In genomic region chr10:129966370-129966769, GRCh38 we compare ENCODE assay signal across 21 cellular contexts. TPM values are rescaled to one million over a fixed set of nuclear protein-coding genes. Genes with fewer than 3 reads are reported as not detected.
DNase-seq lines count a peak whose midpoint lies in the region; ATAC-seq and TF ChIP-seq lines count a peak whose summit lies in the region.
"Had no signal": no experiment of that assay in that cellular context is flagged by ENCODE, and none has a peak within 500 bp of the region (broad histone marks: within the 10 kb centered on the region; RNA-seq: fewer than 3 reads in every experiment).

No MANE protein-coding gene starts in this region.

- peaks cover 45% of the 10 kb centered on the region for H3K27me3 Mint-ChIP-seq in activated naive CD4-positive, alpha-beta T cell treated with anti-CD3 and anti-CD28 coated beads, Interleukin-2, amount 50 U/mL, for 24 hours
- H3K27me3 Mint-ChIP-seq in activated naive CD4-positive, alpha-beta T cell treated with anti-CD3 and anti-CD28 coated beads for 36 hours (ENCODE audit: low read depth): peaks cover 67% of the 10 kb centered on the region
- H3K27me3 Mint-ChIP-seq in neural progenitor cell (ENCODE audit: insufficient read depth, low read depth): peaks cover 67% of the 10 kb centered on the region

- H3K4me1 ChIP-seq in neural progenitor cell (peaks cover 43% of the 10 kb centered on the region), vagina (peaks cover 43% of the 10 kb centered on the region), tibial artery (peaks cover 0 to 62% (median 33%) of the 10 kb centered on the region in 4 donors), heart right ventricle (peaks cover 2 to 46% (median 37%) of the 10 kb centered on the region in 9 donors)

- peaks cover 88% of the 10 kb centered on the region for H4K20me1 ChIP-seq in neural progenitor cell (ENCODE audit: low read depth)

- H3K4me3 ChIP-seq in neural progenitor cell (peak overlapping the region; percentile 26), vagina (no peak overlapping the region), tibial artery (no peak overlapping the region), heart right ventricle (no peak overlapping the region)
- H3K4me3 ChIP-seq: HAP-1, heart left ventricle, MG63 had no signal

- no peak for DNase-seq in activated naive CD4-positive, alpha-beta T cell treated with anti-CD3 and anti-CD28 coated beads for 36 hours
- peak; percentile 1 for DNase-seq in epidermal melanocyte (ENCODE audit: insufficient read length, low spot score)
- no peak for DNase-seq in neural progenitor cell (ENCODE audit: low spot score)
- peak; percentile 34 to 43 for DNase-seq in vagina (ENCODE audit: extremely low spot score in 2 of 2)
- no peak for DNase-seq in tibial artery
- DNase-seq in activated effector memory CD4-positive, alpha-beta T cell treated with Interleukin-2 at 50 U/mL for 16 hours: no peak
- DNase-seq in heart right ventricle: no peak
- DNase-seq: CD4-positive, alpha-beta memory T cell; DMS79; effector memory CD8-positive, alpha-beta T cell; heart left ventricle; IMR-90; MG63; NCI-H146; NCI-H446 had no signal

- H3K36me3 ChIP-seq in neural progenitor cell: no peaks in the 10 kb centered on the region
- H3K36me3 ChIP-seq in vagina: no peaks in the 10 kb centered on the region
- H3K36me3 ChIP-seq in tibial artery: no peaks in the 10 kb centered on the region
- no peaks in the 10 kb centered on the region for H3K36me3 ChIP-seq in heart right ventricle
- H3K36me3 ChIP-seq: heart left ventricle had no signal

- H2AFZ ChIP-seq in neural progenitor cell (replicated peaks): no peak overlapping the region

- no peak for ATAC-seq in heart right ventricle
- ATAC-seq: activated naive CD4-positive, alpha-beta T cell treated with anti-CD3 and anti-CD28 coated beads, Interleukin-2, amount 50 U/mL, for 72 hours; effector memory CD8-positive, alpha-beta T cell; heart left ventricle; natural killer cell treated with Interleukin-12 subunit alpha and Interleukin-12 subunit beta and Interleukin-15 and Interleukin-18, amount 100 ng/mL, for 72 hours; stimulated activated effector memory CD8-positive, alpha-beta T cell treated with anti-CD3 and anti-CD28 coated beads, Interleukin-12 subunit alpha, Interleukin-12 subunit beta, amount 100 ng/mL, for 72 hours had no signal

- H3K9me3 Mint-ChIP-seq in activated naive CD4-positive, alpha-beta T cell treated with anti-CD3 and anti-CD28 coated beads, Interleukin-2, amount 50 U/mL, for 24 hours: no peaks in the 10 kb centered on the region
- H3K9me3 Mint-ChIP-seq in activated naive CD4-positive, alpha-beta T cell treated with anti-CD3 and anti-CD28 coated beads for 36 hours: no peaks in the 10 kb centered on the region
- no peaks in the 10 kb centered on the region for H3K9me3 Mint-ChIP-seq in neural progenitor cell
- H3K9me3 Mint-ChIP-seq: activated naive CD4-positive, alpha-beta T cell treated with anti-CD3 and anti-CD28 coated beads, Interleukin-2, amount 50 U/mL, for 72 hours; effector memory CD8-positive, alpha-beta T cell; natural killer cell treated with Interleukin-12 subunit alpha and Interleukin-12 subunit beta and Interleukin-15 and Interleukin-18, amount 100 ng/mL, for 72 hours; stimulated activated effector memory CD8-positive, alpha-beta T cell treated with anti-CD3 and anti-CD28 coated beads, Interleukin-12 subunit alpha, Interleukin-12 subunit beta, amount 100 ng/mL, for 72 hours had no signal

- no peaks in the 10 kb centered on the region for H3K9me3 ChIP-seq in neural progenitor cell (ENCODE audit: low read depth)
- H3K9me3 ChIP-seq in vagina: no peaks in the 10 kb centered on the region
- no peaks in the 10 kb centered on the region for H3K9me3 ChIP-seq in tibial artery
- no peaks in the 10 kb centered on the region for H3K9me3 ChIP-seq in heart right ventricle
- H3K9me3 ChIP-seq: heart left ventricle, MG63 had no signal

- H3K27me3 ChIP-seq in neural progenitor cell: peaks cover 98% of the 10 kb centered on the region
- H3K27me3 ChIP-seq in vagina: peaks cover 20% of the 10 kb centered on the region
- peaks cover 0 to 74% of the 10 kb centered on the region in 2 donors for H3K27me3 ChIP-seq in tibial artery
- peaks cover 11 to 97% (median 87%) of the 10 kb centered on the region in 7 donors for H3K27me3 ChIP-seq in heart right ventricle

- H3K4me1 Mint-ChIP-seq in activated naive CD4-positive, alpha-beta T cell treated with anti-CD3 and anti-CD28 coated beads, Interleukin-2, amount 50 U/mL, for 24 hours: peaks cover 26% of the 10 kb centered on the region
- H3K4me1 Mint-ChIP-seq in activated naive CD4-positive, alpha-beta T cell treated with anti-CD3 and anti-CD28 coated beads for 36 hours (ENCODE audit: low read depth): peaks cover 26% of the 10 kb centered on the region
- H3K4me1 Mint-ChIP-seq in neural progenitor cell: peaks cover 34% of the 10 kb centered on the region

- peak overlapping the region; percentile 30 for H3K27ac Mint-ChIP-seq in activated naive CD4-positive, alpha-beta T cell treated with anti-CD3 and anti-CD28 coated beads, Interleukin-2, amount 50 U/mL, for 24 hours
- H3K27ac Mint-ChIP-seq in activated naive CD4-positive, alpha-beta T cell treated with anti-CD3 and anti-CD28 coated beads for 36 hours: no peak overlapping the region
- H3K27ac Mint-ChIP-seq in neural progenitor cell: no peak overlapping the region
- H3K27ac Mint-ChIP-seq: effector memory CD8-positive, alpha-beta T cell; natural killer cell treated with Interleukin-12 subunit alpha and Interleukin-12 subunit beta and Interleukin-15 and Interleukin-18, amount 100 ng/mL, for 72 hours; stimulated activated effector memory CD8-positive, alpha-beta T cell treated with anti-CD3 and anti-CD28 coated beads, Interleukin-12 subunit alpha, Interleukin-12 subunit beta, amount 100 ng/mL, for 72 hours had no signal

- no peak overlapping the region for H3K4me3 Mint-ChIP-seq in activated naive CD4-positive, alpha-beta T cell treated with anti-CD3 and anti-CD28 coated beads, Interleukin-2, amount 50 U/mL, for 24 hours
- H3K4me3 Mint-ChIP-seq in activated naive CD4-positive, alpha-beta T cell treated with anti-CD3 and anti-CD28 coated beads for 36 hours: no peak overlapping the region
- peak overlapping the region; percentile 74 for H3K4me3 Mint-ChIP-seq in neural progenitor cell
- H3K4me3 Mint-ChIP-seq: effector memory CD8-positive, alpha-beta T cell; natural killer cell treated with Interleukin-12 subunit alpha and Interleukin-12 subunit beta and Interleukin-15 and Interleukin-18, amount 100 ng/mL, for 72 hours; stimulated activated effector memory CD8-positive, alpha-beta T cell treated with anti-CD3 and anti-CD28 coated beads, Interleukin-12 subunit alpha, Interleukin-12 subunit beta, amount 100 ng/mL, for 72 hours had no signal

- CTCF ChIA-PET in activated naive CD4-positive, alpha-beta T cell treated with anti-CD3 and anti-CD28 coated beads for 36 hours (lab: Charles Lee): interaction anchor here (1.0 kb wide), 1 partner anchor 932 kb away, joined by 3 read pairs; no protein-coding TSS in a partner anchor

- WGBS in heart right ventricle, 2 donors: 51 to 54% methylated on average over 11 of the region's 11 CpGs

- peak overlapping the region; percentile 73 for H3K4me2 ChIP-seq in neural progenitor cell

- TF ChIP-seq POLR2A in vagina (IDR thresholded peaks at IDR 0.05): no peak

- intact Hi-C loops in activated naive CD4-positive, alpha-beta T cell treated with anti-CD3 and anti-CD28 coated beads for 36 hours (cut with micrococcal nuclease): loop anchor here (5.0 kb wide), 1 partner anchor 79 kb away; no protein-coding TSS in a partner anchor
- intact Hi-C loops in vagina (cut with DNase I) (loop anchor here (10.0 kb wide), 1 partner anchor 272 kb away; no protein-coding TSS in a partner anchor), tibial artery (cut with DNase I; ENCODE audit: low total_unique reads) (loop anchor here (5.0 kb wide), 1 partner anchor 74 kb away; no protein-coding TSS in a partner anchor), heart right ventricle (cut with DNase I) (loop anchor here in 9 of 10 donors (5.0 to 10.0 kb wide), 9 partner anchors 79 to 939 kb away; no protein-coding TSS in a partner anchor)

- no peak overlapping the region for H3K9ac ChIP-seq in neural progenitor cell

- TF ChIP-seq CTCF in neural progenitor cell (IDR thresholded peaks at IDR 0.05): no peak
- no peak for TF ChIP-seq CTCF in vagina (IDR thresholded peaks at IDR 0.05)
- TF ChIP-seq CTCF in tibial artery (IDR thresholded peaks at IDR 0.05): no peak
- TF ChIP-seq CTCF in heart right ventricle (IDR thresholded peaks at IDR 0.05): no peak

- H3K27ac ChIP-seq in neural progenitor cell (no peak overlapping the region), vagina (no peak overlapping the region), tibial artery (no peak overlapping the region), heart right ventricle (no peak overlapping the region)
- H3K27ac ChIP-seq: heart left ventricle had no signal

- peaks cover 54% of the 10 kb centered on the region for H3F3A ChIP-seq in neural progenitor cell (ENCODE audit: low read depth)

- H3K36me3 Mint-ChIP-seq in activated naive CD4-positive, alpha-beta T cell treated with anti-CD3 and anti-CD28 coated beads, Interleukin-2, amount 50 U/mL, for 24 hours: no peaks in the 10 kb centered on the region
- H3K36me3 Mint-ChIP-seq in activated naive CD4-positive, alpha-beta T cell treated with anti-CD3 and anti-CD28 coated beads for 36 hours (ENCODE audit: low read depth): no peaks in the 10 kb centered on the region
- H3K36me3 Mint-ChIP-seq in neural progenitor cell: no peaks in the 10 kb centered on the region
- H3K36me3 Mint-ChIP-seq: CD4-positive, alpha-beta memory T cell; natural killer cell treated with Interleukin-12 subunit alpha and Interleukin-12 subunit beta and Interleukin-15 and Interleukin-18, amount 100 ng/mL, for 72 hours had no signal

- no peaks in the 10 kb centered on the region for H3K79me2 ChIP-seq in neural progenitor cell (ENCODE audit: low read depth)

RNA-seq across cellular contexts. Expression of gene EBF3, which starts 2.3 kb away (rescaled TPM):
- total RNA-seq in activated naive CD4-positive, alpha-beta T cell treated with anti-CD3 and anti-CD28 coated beads for 36 hours: not detected
- total RNA-seq in neural progenitor cell (ENCODE audit: low replicate concordance) (0.15 and 0.40 TPM in 2 replicates), vagina (10.6 TPM), heart right ventricle (10 to 100 TPM in 1 of 10 donors, 1 to 10 TPM in 9; 4.3 to 12.2 (median 5.6) TPM)
- 10 to 100 TPM in 1 of 2 donors, 1 to 10 TPM in 1; 3.9 to 10.7 TPM for polyA plus RNA-seq in heart right ventricle
- total RNA-seq: activated naive CD4-positive, alpha-beta T cell treated with anti-CD3 and anti-CD28 coated beads, Interleukin-2, amount 50 U/mL, for 72 hours; CD4-positive, alpha-beta memory T cell; kidney epithelial cell; natural killer cell treated with Interleukin-12 subunit alpha and Interleukin-12 subunit beta and Interleukin-15 and Interleukin-18, amount 100 ng/mL, for 72 hours had no signal
- polyA plus RNA-seq: CD4-positive, alpha-beta memory T cell had no signal

Comparison
In these comparisons a context has a peak if more than half of its experiments do, and no peak if none do; other contexts are left out.
1. DNase-seq: peak in epidermal melanocyte (single experiment) and vagina (2 of 2); none in activated naive CD4-positive, alpha-beta T cell treated with anti-CD3 and anti-CD28 coated beads for 36 hours (single experiment), neural progenitor cell (single experiment), tibial artery (0 of 2), activated effector memory CD4-positive, alpha-beta T cell treated with Interleukin-2 at 50 U/mL for 16 hours (single experiment) and heart right ventricle (0 of 2).